ENCODE assay signal across 16 cellular contexts in genomic region chr22:16851228-16851996, GRCh38. TPM values are rescaled to one million over a fixed set of nuclear protein-coding genes. Genes with fewer than 3 reads are reported as not detected.
"Had no signal": no experiment of that assay in that cellular context is flagged by ENCODE, and none has a peak within 500 bp of the region (broad histone marks: within the 10 kb centered on the region; RNA-seq: fewer than 3 reads in every experiment).

No MANE protein-coding gene starts in this region.

RNA-seq across cellular contexts. Expression of gene XKR3, which starts 26.2 kb away (rescaled TPM):
- total RNA-seq: activated CD4-positive, alpha-beta T cell treated with anti-CD3 and anti-CD28 coated beads, Interleukin-2, amount 10 ng/mL, durations not matched to agents 7 days and 5 days; activated CD8-positive, alpha-beta T cell treated with anti-CD3 and anti-CD28 coated beads, Interleukin-2, amount 10 ng/mL, durations not matched to agents 7 days and 5 days; activated naive CD8-positive, alpha-beta T cell treated with anti-CD3 and anti-CD28 coated beads, Interleukin-2, amount 10 ng/mL, durations not matched to agents 7 days and 5 days; activated T-helper 2 cell treated with anti-CD3 and anti-CD28 coated beads, Interferon-gamma antibody, Interleukin-2, Interleukin-4, amounts not matched to agents 10 μg/mL and 5 μg/mL and 100 μg/mL, durations not matched to agents 14 hours and 24 hours and 36 hours; cardiac septum; dermis blood vessel endothelial cell; endothelial cell of umbilical vein; esophagus squamous epithelium; frontal cortex; lower leg skin; mesenteric fat pad; naive thymus-derived CD8-positive, alpha-beta T cell; ovary; psoas muscle; tibial nerve; vagina had no signal
- polyA plus RNA-seq: endothelial cell of umbilical vein; naive thymus-derived CD8-positive, alpha-beta T cell; ovary; psoas muscle had no signal
